In the genomic region with DNA sequence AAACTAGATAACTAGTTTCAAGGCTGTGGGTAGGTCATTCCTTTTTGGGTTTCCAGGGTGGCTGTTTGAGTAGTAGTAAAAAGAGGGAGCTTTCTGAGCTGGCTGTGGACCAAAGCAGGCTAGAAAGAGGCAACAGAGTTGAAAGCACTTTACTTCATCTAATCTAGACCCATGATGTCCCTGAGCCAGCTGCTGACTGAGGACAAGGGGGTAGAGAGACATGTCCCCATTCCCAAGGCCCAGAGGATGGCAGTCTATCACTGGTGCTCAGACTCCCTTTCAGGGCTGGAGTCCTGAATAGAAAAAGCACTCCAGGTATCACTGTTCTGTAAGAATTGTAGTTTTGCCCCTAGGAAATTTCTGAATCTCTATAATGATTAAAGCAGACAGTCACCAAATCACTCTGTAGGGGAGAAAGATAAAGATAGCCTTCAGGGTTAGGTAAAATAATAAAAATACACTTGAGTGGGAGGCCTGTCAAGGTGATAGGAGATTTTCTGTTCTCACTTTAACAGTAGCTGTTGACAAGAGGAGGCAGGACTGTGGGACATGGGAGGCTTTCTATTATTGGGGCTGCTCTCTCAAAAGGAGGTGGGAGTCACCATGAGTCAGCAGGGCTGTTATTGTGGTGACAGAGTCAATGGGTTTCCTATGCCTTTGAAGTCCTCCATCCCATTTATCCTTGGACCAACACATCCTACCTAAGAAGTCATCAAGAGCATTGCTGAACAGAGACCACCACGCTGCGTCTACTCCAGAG, we compare ENCODE assay signal across 19 cellular contexts.
A peak's percentile ranks its signal among the peaks of the same experiment; 100 is the strongest.
DNase-seq lines count a peak whose midpoint lies in the region; ATAC-seq and TF ChIP-seq lines count a peak whose summit lies in the region.
"Had no signal": no experiment of that assay in that cellular context is flagged by ENCODE, and none has a peak within 500 bp of the region (broad histone marks: within the 10 kb centered on the region; RNA-seq: fewer than 3 reads in every experiment).

No MANE protein-coding gene starts in this region.

- no peak overlapping the region for H3K4me3 Mint-ChIP-seq in osteocyte (ENCODE audit: unreplicated experiment)
- no peak overlapping the region for H3K4me3 Mint-ChIP-seq in endothelial cell (ENCODE audit: unreplicated experiment)
- no peak overlapping the region for H3K4me3 Mint-ChIP-seq in stimulated activated naive B cell treated with anti-CD40 and anti-IgM and Interleukin-4, amounts not matched to agents 10 μg/mL and 1 μg/mL and 100 μg/mL, for 72 hours
- H3K4me3 Mint-ChIP-seq: CD4-positive, alpha-beta T cell had no signal

- H3K9me3 Mint-ChIP-seq in osteocyte (ENCODE audit: unreplicated experiment) (no peaks in the 10 kb centered on the region), endothelial cell (ENCODE audit: unreplicated experiment) (no peaks in the 10 kb centered on the region)
- H3K9me3 Mint-ChIP-seq in stimulated activated naive B cell treated with anti-CD40 and anti-IgM and Interleukin-4, amounts not matched to agents 10 μg/mL and 1 μg/mL and 100 μg/mL, for 72 hours = peaks cover 3 to 4% of the 10 kb centered on the region in 2 donors
- H3K9me3 Mint-ChIP-seq: CD4-positive, alpha-beta T cell had no signal

- TF ChIP-seq CTCF in osteocyte (IDR thresholded peaks at IDR 0.05) (no peak), endothelial cell (IDR thresholded peaks at IDR 0.05; ENCODE audit: unreplicated experiment) (no peak)

- no peak overlapping the region for H3K27ac Mint-ChIP-seq in osteocyte (ENCODE audit: unreplicated experiment)
- no peak overlapping the region for H3K27ac Mint-ChIP-seq in endothelial cell (ENCODE audit: unreplicated experiment)
- no peak overlapping the region for H3K27ac Mint-ChIP-seq in stimulated activated naive B cell treated with anti-CD40 and anti-IgM and Interleukin-4, amounts not matched to agents 10 μg/mL and 1 μg/mL and 100 μg/mL, for 72 hours
- H3K27ac Mint-ChIP-seq: CD4-positive, alpha-beta T cell had no signal

- peaks cover 15% of the 10 kb centered on the region for H3K27me3 Mint-ChIP-seq in osteocyte (ENCODE audit: unreplicated experiment)
- H3K27me3 Mint-ChIP-seq in endothelial cell (ENCODE audit: unreplicated experiment) = peaks cover 8% of the 10 kb centered on the region
- peaks cover 15 to 17% of the 10 kb centered on the region in 2 donors for H3K27me3 Mint-ChIP-seq in stimulated activated naive B cell treated with anti-CD40 and anti-IgM and Interleukin-4, amounts not matched to agents 10 μg/mL and 1 μg/mL and 100 μg/mL, for 72 hours

- intact Hi-C loops in head of caudate nucleus (cut with DNase I) = loop anchor here (10.0 kb wide), 1 partner anchor 215 kb away; no protein-coding TSS in a partner anchor

- H3K36me3 Mint-ChIP-seq in osteocyte (ENCODE audit: unreplicated experiment) (no peaks in the 10 kb centered on the region), endothelial cell (ENCODE audit: low read depth, unreplicated experiment) (no peaks in the 10 kb centered on the region)
- H3K36me3 Mint-ChIP-seq in stimulated activated naive B cell treated with anti-CD40 and anti-IgM and Interleukin-4, amounts not matched to agents 10 μg/mL and 1 μg/mL and 100 μg/mL, for 72 hours = no peaks in the 10 kb centered on the region

- H3K4me1 Mint-ChIP-seq in osteocyte (ENCODE audit: unreplicated experiment) (no peaks in the 10 kb centered on the region), endothelial cell (ENCODE audit: unreplicated experiment) (peaks cover 3% of the 10 kb centered on the region)
- no peaks in the 10 kb centered on the region for H3K4me1 Mint-ChIP-seq in stimulated activated naive B cell treated with anti-CD40 and anti-IgM and Interleukin-4, amounts not matched to agents 10 μg/mL and 1 μg/mL and 100 μg/mL, for 72 hours

- DNase-seq in Daoy (ENCODE audit: low read depth) = peak; percentile 17
- peak; percentile 29 for DNase-seq in HT1080 (ENCODE audit: low read depth)
- peak in 39 of 42 donors; percentile 10 to 91 (median 58) for DNase-seq in head of caudate nucleus
- DNase-seq in osteocyte (ENCODE audit: extremely low spot score, unreplicated experiment) = peak; percentile 27
- DNase-seq in endothelial cell (ENCODE audit: low spot score) = no peak
- DNase-seq in stimulated activated naive B cell treated with anti-CD40 and anti-IgM and Interleukin-4, amounts not matched to agents 10 μg/mL and 1 μg/mL and 100 μg/mL, for 72 hours = no peak
- no peak for DNase-seq in NCI-H1105 (lab: John Stamatoyannopoulos, UW)
- DNase-seq: ACHN; CD4-positive, alpha-beta T cell; COR-L47; DND-41; GOT3; HCEC 1CT; Kasumi-1; NCI-H1417 treated with DMSO at 0.1 percent for 48 hours; NCI-H187; NCI-H446; NCI-H526; Peyer's patch had no signal

- no peak for ATAC-seq in stimulated activated naive B cell treated with anti-CD40 and anti-IgM and Interleukin-4, amounts not matched to agents 10 μg/mL and 1 μg/mL and 100 μg/mL, for 72 hours (replicated peaks)

Comparison
In these comparisons a context has a peak if more than half of its experiments do, and no peak if none do; other contexts are left out.
1. DNase-seq: peak in Daoy (single experiment), HT1080 (single experiment), head of caudate nucleus (39 of 42) and osteocyte (single experiment); none in endothelial cell (single experiment), stimulated activated naive B cell treated with anti-CD40 and anti-IgM and Interleukin-4, amounts not matched to agents 10 μg/mL and 1 μg/mL and 100 μg/mL, for 72 hours (single experiment) and NCI-H1105 (single experiment).